In the genomic region with DNA sequence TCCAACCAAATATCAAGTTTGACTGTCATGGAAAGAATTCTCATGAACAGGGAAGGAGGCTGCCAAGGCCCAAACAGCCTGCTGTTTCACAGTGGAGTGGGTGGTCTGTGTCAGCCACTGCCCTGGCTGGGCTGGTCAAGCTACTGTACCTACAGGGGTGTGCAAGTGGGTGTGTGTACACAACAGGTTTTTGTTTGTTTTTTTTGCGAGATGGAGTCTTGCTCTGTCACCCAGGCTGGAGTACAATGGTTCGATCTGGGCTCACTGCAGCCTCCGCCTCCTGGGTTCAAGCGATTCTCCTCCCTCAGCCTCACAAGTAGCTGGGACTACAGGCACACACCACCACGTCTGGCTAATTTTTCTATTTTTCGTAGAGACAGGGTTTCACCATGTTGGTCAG, we compare ENCODE assay signal across 6 cellular contexts. TPM values are rescaled to one million over a fixed set of nuclear protein-coding genes. Genes with fewer than 3 reads are reported as not detected.
DNase-seq lines count a peak whose midpoint lies in the region; ATAC-seq, FAIRE-seq and TF ChIP-seq lines count a peak whose summit lies in the region.
"Not testable (repeated sequence)": the region's sequence is repeated elsewhere in the genome, so short reads cannot be mapped to it uniquely, and the experiment has no call there.
"Had no signal": no experiment of that assay in that cellular context is flagged by ENCODE, and none has a peak within 500 bp of the region (broad histone marks: within the 10 kb centered on the region; RNA-seq: fewer than 3 reads in every experiment).

No MANE protein-coding gene starts in this region.

- not testable (repeated sequence) for TF ChIP-seq RAD21 in K562 (CRISPR knock-in tag; conservative IDR thresholded peaks at IDR 0.05 in 1 of 2, IDR thresholded peaks at IDR 0.05 in 1 of 2); HepG2 (CRISPR knock-in tag; IDR thresholded peaks at IDR 0.05)

- not testable (repeated sequence) for H3K9me3 ChIP-seq in HEK293 (ENCODE audit: control insufficient read depth, insufficient read depth, low read depth, low read length); K562 (replicated peaks; ENCODE audit: control insufficient read depth, insufficient read depth, low read depth, low read length); HepG2 (ENCODE audit: low read length); osteoblast (ENCODE audit: low read depth, low read length)

- not testable (repeated sequence) for DNase-seq in K562 (ENCODE audit: extremely low read depth in 1 of 4, low spot score in 3 of 4); HepG2 (ENCODE audit: low spot score)
- peak; percentile 48 for DNase-seq in osteoblast (ENCODE audit: insufficient read length, low spot score, missing footprints)

- not testable (repeated sequence) for TF ChIP-seq EP300 in K562 (IDR thresholded peaks at IDR 0.05; ENCODE audit: low read length); HepG2 (IDR thresholded peaks at IDR 0.05; ENCODE audit: low read depth in 2 of 2, low read length in 2 of 2); HepG2 (CRISPR knock-in tag; IDR thresholded peaks at IDR 0.05; ENCODE audit: borderline replicate concordance)

- H3K27me3 ChIP-seq in K562 (ENCODE audit: control insufficient read depth in 2 of 2, insufficient read depth in 2 of 2, low read length in 2 of 2) = peaks cover 43 to 64% of the 10 kb centered on the region in 2 experiments
- not testable (repeated sequence) for H3K27me3 ChIP-seq in HepG2 (ENCODE audit: control insufficient read depth in 1 of 2, insufficient read depth in 2 of 2, low read length in 2 of 2); osteoblast (ENCODE audit: insufficient read depth, low read length)

- not testable (repeated sequence) for TF ChIP-seq CTCF in HEK293 (tag by site-specific recombination; IDR thresholded peaks at IDR 0.05); K562 (IDR thresholded peaks at IDR 0.05 in 2 of 3, conservative IDR thresholded peaks at IDR 0.05 in 1 of 3; ENCODE audit: insufficient read depth in 2 of 3, low read depth in 1 of 3, low read length in 3 of 3); HepG2 (CRISPR knock-in tag; IDR thresholded peaks at IDR 0.05); osteoblast (IDR thresholded peaks at IDR 0.05; ENCODE audit: extremely low read depth, low read depth, low read length)

- not testable (repeated sequence) for H3K79me2 ChIP-seq in K562 (ENCODE audit: control insufficient read depth, insufficient read depth, low read length); HepG2 (ENCODE audit: insufficient read depth, low read length); osteoblast (ENCODE audit: insufficient read depth, low read length)

- H3K4me3 ChIP-seq in HEK293 (ENCODE audit: low read depth, low read length); K562; HepG2 (replicated peaks in 1 of 3; ENCODE audit: insufficient read depth in 1 of 3, low read depth in 2 of 3, low read length in 3 of 3); osteoblast (ENCODE audit: insufficient read depth, low read length): not testable (repeated sequence)

- not testable (repeated sequence) for H3K4me2 ChIP-seq in K562 (ENCODE audit: insufficient read depth, low read length); HepG2 (ENCODE audit: low read depth, low read length); osteoblast (ENCODE audit: insufficient read depth, low read length)

- H3K36me3 ChIP-seq in HEK293 (ENCODE audit: control insufficient read depth in 2 of 2, insufficient read depth in 1 of 2, low read length in 2 of 2); K562 (ENCODE audit: control insufficient read depth, insufficient read depth, low read length); HepG2 (replicated peaks in 1 of 2; ENCODE audit: control insufficient read depth in 1 of 2, insufficient read depth in 2 of 2, low read length in 2 of 2); osteoblast (ENCODE audit: insufficient read depth, low read length): not testable (repeated sequence)

- not testable (repeated sequence) for H3K9ac ChIP-seq in K562 (ENCODE audit: insufficient read depth in 1 of 2, low read depth in 2 of 2, low read length in 2 of 2); HepG2 (ENCODE audit: insufficient read depth, low read depth, low read length)

- FAIRE-seq in K562 (lab: Jason Lieb, UNC) = not testable (repeated sequence)
- peak; percentile 8 for FAIRE-seq in HepG2 (lab: Jason Lieb, UNC)

- 6% methylated on average over 6 of the region's 6 CpGs for WGBS in K562 (ENCODE audit: insufficient coverage, low coverage, missing lambda C conversion rate)
- WGBS in HepG2 (ENCODE audit: low lambda C conversion rate) = 55% methylated on average over 6 of the region's 6 CpGs

- ATAC-seq in K562, HepG2: not testable (repeated sequence)

- TF ChIP-seq POLR2A in K562 (conservative IDR thresholded peaks at IDR 0.05); HepG2 (IDR thresholded peaks at IDR 0.05; ENCODE audit: insufficient read depth in 1 of 2, low read depth in 2 of 2, low read length in 2 of 2): not testable (repeated sequence)

- not testable (repeated sequence) for H2AFZ ChIP-seq in K562 (ENCODE audit: low read depth, low read length); HepG2 (ENCODE audit: low read length); osteoblast (ENCODE audit: low read length)

- CTCF ChIA-PET in HEK293 (lab: Yijun Ruan, JAX); K562 (lab: Yijun Ruan, JAX; ENCODE audit: low intra/inter-chr PET ratio); HepG2 (lab: Yijun Ruan, JAX; ENCODE audit: low intra/inter-chr PET ratio, low total read pairs): not testable (repeated sequence)

- in situ Hi-C loops in K562 (cut with MboI); HepG2 (cut with HindIII; ENCODE audit: extremely low pct_ligation_motif_present, low pct_unique_long_range_greater_than_20kb): not testable (repeated sequence)

- H3K9me1 ChIP-seq in K562 (ENCODE audit: control insufficient read depth, insufficient read depth, low read length) = not testable (repeated sequence)

- intact Hi-C loops in K562 (cut with micrococcal nuclease); HepG2 (cut with micrococcal nuclease; ENCODE audit: unreplicated experiment): not testable (repeated sequence)

- BruUV-seq in K562 (replicated peaks; lab: Mats Ljungman, UMichigan); HepG2 (replicated peaks; lab: Mats Ljungman, UMichigan): not testable (repeated sequence)

- H3K4me1 ChIP-seq in HEK293 (ENCODE audit: control insufficient read depth, insufficient read depth, low read length); K562 (replicated peaks in 1 of 2; ENCODE audit: control insufficient read depth in 2 of 2, insufficient read depth in 2 of 2, low read length in 2 of 2); osteoblast (ENCODE audit: insufficient read depth, low read length): not testable (repeated sequence)
- H3K4me1 ChIP-seq in HepG2 (ENCODE audit: insufficient read depth, low read length) = peaks cover 27% of the 10 kb centered on the region

- POLR2A ChIA-PET in HEK293 (lab: Yijun Ruan, JAX); HepG2 (lab: Yijun Ruan, JAX): not testable (repeated sequence)
- POLR2A ChIA-PET in K562 (lab: Yijun Ruan, JAX) = interaction anchor here (0.5 to 0.7 kb wide), 3 partner anchors 9 to 202 kb away, joined by 3 read pairs; no protein-coding TSS in a partner anchor

- not testable (repeated sequence) for H4K20me1 ChIP-seq in K562 (replicated peaks; ENCODE audit: control insufficient read depth, insufficient read depth, low read length); HepG2 (ENCODE audit: insufficient read depth, low read length); osteoblast (ENCODE audit: insufficient read depth, low read length)

- H3K27ac ChIP-seq in HEK293 (ENCODE audit: extremely low read depth, low read depth, low read length); K562 (ENCODE audit: extremely low read depth, low read depth, low read length); HepG2 (ENCODE audit: extremely low read length, insufficient read depth, low read length); osteoblast (ENCODE audit: low read depth, low read length): not testable (repeated sequence)

RNA-seq across cellular contexts. Expression of a gene that starts 13.1 kb away (rescaled TPM):
- total RNA-seq in K562 (2011; cell fraction: chromatin; rRNA removed; ENCODE audit: low replicate concordance) = 13.7 and 40.7 TPM in 2 replicates
- 12.3 and 14.3 TPM in 2 replicates for total RNA-seq in K562 (2011; cell fraction: nucleolus; rRNA removed)
- 27.1 and 44.8 TPM in 2 replicates for total RNA-seq in K562 (2011; cell fraction: nucleoplasm; rRNA removed)
- total RNA-seq in K562 (2014; rRNA removed) = 61.0 and 69.3 TPM in 2 replicates
- 121 and 129 TPM in 2 replicates for total RNA-seq in K562 (2014; rRNA removed; fragmentation: Illumina TruSeq; extraction: Trizol)
- 108 and 119 TPM in 2 replicates for total RNA-seq in K562 (2015; rRNA removed; fragmentation: Illumina TruSeq; extraction: Trizol)
- total RNA-seq in K562 (2021) = 89.0 and 89.7 TPM in 2 replicates
- polyA plus RNA-seq in K562 (2011; rRNA removed) = 33.2 and 61.1 TPM in 2 replicates
- polyA plus RNA-seq in K562 (2011; cell fraction: cytosol; rRNA removed) = 17.5 and 17.8 TPM in 2 replicates
- polyA plus RNA-seq in K562 (2011; cell fraction: nucleus; rRNA removed) = 11.1 and 13.3 TPM in 2 replicates
- 42.4 and 83.6 TPM in 2 replicates for polyA plus RNA-seq in K562 (2012)
- polyA plus RNA-seq in K562 (2014; fragmentation: Illumina TruSeq; extraction: Trizol) = 94.4 and 109 TPM in 2 replicates
- 10 to 100 TPM; 35.0 to 35.2 TPM for polyA plus RNA-seq in K562 (2014; fragmentation: Nextera tagmentation; extraction: Ambion mirVana)
- 115 TPM in 2 replicates for polyA plus RNA-seq in K562 (2014; rRNA removed)
- polyA minus RNA-seq in K562 (2011; rRNA and poly(A)+ RNA removed) = 18.0 and 18.4 TPM in 2 replicates
- 19.1 and 20.1 TPM in 2 replicates for polyA minus RNA-seq in K562 (2011; cell fraction: cytosol; rRNA and poly(A)+ RNA removed)
- polyA minus RNA-seq in K562 (2011; cell fraction: nucleus; rRNA and poly(A)+ RNA removed) = 8.9 and 13.0 TPM in 2 replicates
- total RNA-seq in HepG2 (2016; rRNA removed; fragmentation: Illumina TruSeq; extraction: Trizol) = 103 and 117 TPM in 2 replicates
- 84.9 and 85.5 TPM in 2 replicates for total RNA-seq in HepG2 (2016; cell fraction: cytosol; rRNA removed; fragmentation: Illumina TruSeq; extraction: Trizol; ENCODE audit: low read depth)
- total RNA-seq in HepG2 (2016; cell fraction: insoluble cytoplasmic fraction; rRNA removed; fragmentation: Illumina TruSeq; extraction: Trizol) = 106 and 120 TPM in 2 replicates
- total RNA-seq in HepG2 (2016; cell fraction: membrane; rRNA removed; fragmentation: Illumina TruSeq; extraction: Trizol) = 113 and 134 TPM in 2 replicates
- 71.3 and 72.1 TPM in 2 replicates for total RNA-seq in HepG2 (2016; cell fraction: nucleus; rRNA removed; fragmentation: Illumina TruSeq; extraction: Trizol)
- 23.5 and 35.9 TPM in 2 replicates for polyA plus RNA-seq in HepG2 (2011; rRNA removed)
- 20.5 and 24.4 TPM in 2 replicates for polyA plus RNA-seq in HepG2 (2011; cell fraction: cytosol; rRNA removed)
- polyA plus RNA-seq in HepG2 (2011; cell fraction: nucleus; rRNA removed) = 8.8 and 13.9 TPM in 2 replicates
- 56.2 and 79.0 TPM in 2 replicates for polyA plus RNA-seq in HepG2 (2012)
- polyA plus RNA-seq in HepG2 (2016; cell fraction: cytosol; fragmentation: Illumina TruSeq; extraction: Trizol; ENCODE audit: low read depth) = 230 and 257 TPM in 2 replicates
- 211 and 234 TPM in 2 replicates for polyA plus RNA-seq in HepG2 (2016; cell fraction: insoluble cytoplasmic fraction; fragmentation: Illumina TruSeq; extraction: Trizol; ENCODE audit: low read depth)
- polyA plus RNA-seq in HepG2 (2016; cell fraction: membrane; fragmentation: Illumina TruSeq; extraction: Trizol; ENCODE audit: low read depth) = 224 and 230 TPM in 2 replicates
- 155 and 164 TPM in 2 replicates for polyA plus RNA-seq in HepG2 (2016; cell fraction: nucleus; fragmentation: Illumina TruSeq; extraction: Trizol; ENCODE audit: insufficient read depth, low read depth)
- 4.9 and 6.7 TPM in 2 replicates for polyA minus RNA-seq in HepG2 (2011; rRNA and poly(A)+ RNA removed; ENCODE audit: low replicate concordance)
- 17.2 and 17.8 TPM in 2 replicates for polyA minus RNA-seq in HepG2 (2011; cell fraction: cytosol; rRNA and poly(A)+ RNA removed)
- polyA minus RNA-seq in HepG2 (2011; cell fraction: nucleus; rRNA and poly(A)+ RNA removed) = 21.4 and 23.0 TPM in 2 replicates
- total RNA-seq in osteoblast = 18.1 and 19.2 TPM in 2 replicates

RNA-seq across cellular contexts. Expression of a gene that starts 32.2 kb away (rescaled TPM):
- 1.1 and 1.4 TPM in 2 replicates for total RNA-seq in K562 (2011; cell fraction: chromatin; rRNA removed; ENCODE audit: low replicate concordance)
- total RNA-seq in K562 (2011; cell fraction: nucleolus; rRNA removed) = 0.26 and 0.67 TPM in 2 replicates
- 0.53 and 0.81 TPM in 2 replicates for total RNA-seq in K562 (2011; cell fraction: nucleoplasm; rRNA removed)
- total RNA-seq in K562 (2014; rRNA removed) (0.54 TPM in 1 of 2 replicates, not detected in the other), K562 (2014; rRNA removed; fragmentation: Illumina TruSeq; extraction: Trizol) (0.19 TPM in 1 of 2 replicates, not detected in the other), K562 (2015; rRNA removed; fragmentation: Illumina TruSeq; extraction: Trizol) (0.23 and 0.33 TPM in 2 replicates), K562 (2021) (0.47 and 1.0 TPM in 2 replicates), HepG2 (2016; rRNA removed; fragmentation: Illumina TruSeq; extraction: Trizol) (0.38 and 1.9 TPM in 2 replicates), osteoblast (0.59 and 2.2 TPM in 2 replicates)
- polyA plus RNA-seq in K562 (2011; rRNA removed) (0.35 and 0.36 TPM in 2 replicates), K562 (2014; fragmentation: Illumina TruSeq; extraction: Trizol) (0.98 TPM in 1 of 2 replicates, not detected in the other), K562 (2014; fragmentation: Nextera tagmentation; extraction: Ambion mirVana) (under 1 TPM; 0.10 to 0.13 TPM), K562 (2014; rRNA removed) (0.52 and 1.7 TPM in 2 replicates), HepG2 (2011; rRNA removed) (0.39 and 0.55 TPM in 2 replicates)
- polyA plus RNA-seq in K562 (2011; cell fraction: cytosol; rRNA removed) = 0.62 and 0.63 TPM in 2 replicates
- 0.31 and 1.1 TPM in 2 replicates for polyA plus RNA-seq in K562 (2011; cell fraction: nucleus; rRNA removed)
- polyA plus RNA-seq in K562 (2012) = 0.98 and 1.7 TPM in 2 replicates
- polyA minus RNA-seq in K562 (2011; rRNA and poly(A)+ RNA removed) = 0.18 TPM in 1 of 2 replicates, not detected in the other
- polyA minus RNA-seq in K562 (2011; cell fraction: cytosol; rRNA and poly(A)+ RNA removed) = not detected in 2 replicates
- polyA minus RNA-seq in K562 (2011; cell fraction: nucleus; rRNA and poly(A)+ RNA removed) = not detected in 2 replicates
- 0.44 TPM in 1 of 2 replicates, not detected in the other for total RNA-seq in HepG2 (2016; cell fraction: cytosol; rRNA removed; fragmentation: Illumina TruSeq; extraction: Trizol; ENCODE audit: low read depth)
- 0.56 and 0.58 TPM in 2 replicates for total RNA-seq in HepG2 (2016; cell fraction: insoluble cytoplasmic fraction; rRNA removed; fragmentation: Illumina TruSeq; extraction: Trizol)
- 0.31 and 0.86 TPM in 2 replicates for total RNA-seq in HepG2 (2016; cell fraction: membrane; rRNA removed; fragmentation: Illumina TruSeq; extraction: Trizol)
- total RNA-seq in HepG2 (2016; cell fraction: nucleus; rRNA removed; fragmentation: Illumina TruSeq; extraction: Trizol) = 0.50 and 0.62 TPM in 2 replicates
- 0.36 and 0.47 TPM in 2 replicates for polyA plus RNA-seq in HepG2 (2011; cell fraction: cytosol; rRNA removed)
- polyA plus RNA-seq in HepG2 (2011; cell fraction: nucleus; rRNA removed) = 0.11 and 1.4 TPM in 2 replicates
- polyA plus RNA-seq in HepG2 (2012) = 0.42 and 0.80 TPM in 2 replicates
- 0.33 and 0.52 TPM in 2 replicates for polyA plus RNA-seq in HepG2 (2016; cell fraction: cytosol; fragmentation: Illumina TruSeq; extraction: Trizol; ENCODE audit: low read depth)
- polyA plus RNA-seq in HepG2 (2016; cell fraction: insoluble cytoplasmic fraction; fragmentation: Illumina TruSeq; extraction: Trizol; ENCODE audit: low read depth) = 0.52 and 1.2 TPM in 2 replicates
- polyA plus RNA-seq in HepG2 (2016; cell fraction: membrane; fragmentation: Illumina TruSeq; extraction: Trizol; ENCODE audit: low read depth) = 0.50 and 0.52 TPM in 2 replicates
- 0.32 and 0.67 TPM in 2 replicates for polyA plus RNA-seq in HepG2 (2016; cell fraction: nucleus; fragmentation: Illumina TruSeq; extraction: Trizol; ENCODE audit: insufficient read depth, low read depth)
- not detected in 2 replicates for polyA minus RNA-seq in HepG2 (2011; rRNA and poly(A)+ RNA removed; ENCODE audit: low replicate concordance)
- 0.70 TPM in 1 of 2 replicates, not detected in the other for polyA minus RNA-seq in HepG2 (2011; cell fraction: cytosol; rRNA and poly(A)+ RNA removed)
- polyA minus RNA-seq in HepG2 (2011; cell fraction: nucleus; rRNA and poly(A)+ RNA removed) = 1.1 and 1.3 TPM in 2 replicates
- total RNA-seq: B cell; CD4-positive, CD25-positive, alpha-beta regulatory T cell had no signal
